9 cellular contexts compared by ENCODE assay signal in the genomic region with DNA sequence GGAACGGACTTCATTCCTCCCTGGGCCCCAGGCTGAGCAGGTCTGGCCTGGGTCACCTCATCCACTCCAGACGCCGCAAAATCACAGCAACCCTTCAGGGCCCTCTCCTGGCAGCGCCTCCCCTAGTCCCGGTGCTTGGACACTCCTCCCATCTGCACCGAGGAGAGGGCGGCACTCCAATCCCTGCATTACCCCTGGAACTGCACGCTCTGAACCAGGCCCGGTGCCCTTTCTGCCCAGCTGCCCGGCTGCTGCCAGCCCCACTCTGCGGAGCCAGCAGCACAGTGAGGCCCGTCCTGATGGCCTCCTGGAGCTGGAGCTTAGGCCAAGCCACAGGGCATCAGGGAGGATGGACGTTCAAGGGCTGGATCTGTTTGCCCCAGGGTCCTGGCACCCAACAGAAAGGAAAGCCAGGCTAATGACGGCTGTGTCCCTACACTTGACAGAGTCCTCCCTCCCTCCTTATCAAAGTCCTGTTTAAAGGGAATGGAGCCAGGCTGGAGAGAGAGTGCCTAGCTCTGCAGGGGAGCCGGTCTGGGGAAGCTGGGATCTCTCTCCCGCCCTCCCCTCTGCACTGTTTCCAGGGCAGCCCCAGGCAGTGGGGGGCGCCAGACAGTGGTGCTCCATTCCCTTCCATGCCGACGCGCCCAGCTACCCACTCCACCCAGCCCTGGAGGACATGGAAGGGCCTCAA. TPM values are rescaled to one million over a fixed set of nuclear protein-coding genes. Genes with fewer than 3 reads are reported as not detected.
A peak's percentile ranks its signal among the peaks of the same experiment; 100 is the strongest.
DNase-seq lines count a peak whose midpoint lies in the region; ATAC-seq and TF ChIP-seq lines count a peak whose summit lies in the region.
"Had no signal": no experiment of that assay in that cellular context is flagged by ENCODE, and none has a peak within 500 bp of the region (broad histone marks: within the 10 kb centered on the region; RNA-seq: fewer than 3 reads in every experiment).

No MANE protein-coding gene starts in this region.

- peak in 3 of 4 experiments; percentile 35 to 59 (median 41) for TF ChIP-seq CTCF in gastroesophageal sphincter (IDR thresholded peaks at IDR 0.05)
- TF ChIP-seq CTCF in neural progenitor cell (IDR thresholded peaks at IDR 0.05): no peak

- peaks cover 2% of the 10 kb centered on the region for H3K4me1 Mint-ChIP-seq in neural progenitor cell
- H3K4me1 Mint-ChIP-seq: activated naive CD8-positive, alpha-beta T cell treated with anti-CD3 and anti-CD28 coated beads, Interleukin-2, amount 50 U/mL, for 24 hours had no signal

- H2AFZ ChIP-seq in neural progenitor cell (replicated peaks): no peak overlapping the region

- no peak overlapping the region for H3K27ac Mint-ChIP-seq in neural progenitor cell
- H3K27ac Mint-ChIP-seq: activated naive CD8-positive, alpha-beta T cell treated with anti-CD3 and anti-CD28 coated beads, Interleukin-2, amount 50 U/mL, for 24 hours had no signal

- peaks cover 0 to 47% (median 24%) of the 10 kb centered on the region in 3 donors for H3K4me1 ChIP-seq in gastroesophageal sphincter
- no peaks in the 10 kb centered on the region for H3K4me1 ChIP-seq in neural progenitor cell

- H3K27ac ChIP-seq in gastroesophageal sphincter (peak overlapping the region; percentile 2 to 82 (median 76)), neural progenitor cell (no peak overlapping the region)

- H3K36me3 ChIP-seq in gastroesophageal sphincter (peaks cover 0 to 40% of the 10 kb centered on the region in 2 donors), neural progenitor cell (no peaks in the 10 kb centered on the region)

- no peak for TF ChIP-seq POLR2A in gastroesophageal sphincter (IDR thresholded peaks at IDR 0.05)

- H3K9me3 ChIP-seq in gastroesophageal sphincter (peaks cover 0 to 7% (median 0%) of the 10 kb centered on the region in 3 donors), neural progenitor cell (ENCODE audit: low read depth) (no peaks in the 10 kb centered on the region)

- H3K36me3 Mint-ChIP-seq in neural progenitor cell: peaks cover 11% of the 10 kb centered on the region

- TF ChIP-seq EP300 in gastroesophageal sphincter (IDR thresholded peaks at IDR 0.05): no peak

- H3K4me3 ChIP-seq in gastroesophageal sphincter (peak overlapping the region in 1 of 2 donors; percentile 20), neural progenitor cell (no peak overlapping the region)

- peaks cover 5% of the 10 kb centered on the region for H3F3A ChIP-seq in neural progenitor cell (ENCODE audit: low read depth)

- ATAC-seq in gastroesophageal sphincter: peak; percentile 94
- ATAC-seq in GM21529 (IDR thresholded peaks at IDR 0.05; ENCODE audit: unreplicated experiment): no peak
- ATAC-seq: activated naive CD8-positive, alpha-beta T cell treated with anti-CD3 and anti-CD28 coated beads, Interleukin-2, amount 50 U/mL, for 24 hours had no signal

- 35% methylated on average over 5 of the region's 20 CpGs; no CpG with 5 or more reads in 1 of the 2 donors for WGBS in gastroesophageal sphincter (ENCODE audit: low coverage in 1 of 2), 2 donors

- H3K79me2 ChIP-seq in neural progenitor cell (ENCODE audit: low read depth): no peaks in the 10 kb centered on the region

- H3K9ac ChIP-seq in neural progenitor cell: no peak overlapping the region

- no peaks in the 10 kb centered on the region for H3K27me3 Mint-ChIP-seq in neural progenitor cell (ENCODE audit: insufficient read depth, low read depth)
- H3K27me3 Mint-ChIP-seq: activated naive CD8-positive, alpha-beta T cell treated with anti-CD3 and anti-CD28 coated beads, Interleukin-2, amount 50 U/mL, for 24 hours had no signal

- peaks cover 27% of the 10 kb centered on the region for H3K9me3 Mint-ChIP-seq in neural progenitor cell

- peak; percentile 1 for DNase-seq in stimulated activated CD4-positive, alpha-beta T cell treated with anti-CD3 and anti-CD28 coated beads, Interleukin-1b, Interleukin-23, amount 100 ng/mL, for 48 hours
- no peak for DNase-seq in stimulated activated CD4-positive, alpha-beta T cell treated with anti-CD3 and anti-CD28 coated beads, Interleukin-4, amount 100 ng/mL, for 4 hours
- DNase-seq in neural progenitor cell (ENCODE audit: low spot score) (no peak), kidney tubule cell (ENCODE audit: low spot score) (no peak)
- no peak for DNase-seq in stimulated activated naive CD4-positive, alpha-beta T cell treated with Interleukin-2 at 50 U/mL for 16 hours (lab: John Stamatoyannopoulos, UW)
- no peak for DNase-seq in activated CD4-positive, alpha-beta T cell treated with anti-CD3 and anti-CD28 coated beads for 1 hour
- DNase-seq: activated naive CD8-positive, alpha-beta T cell treated with anti-CD3 and anti-CD28 coated beads, Interleukin-2, amount 50 U/mL, for 24 hours had no signal

- H4K20me1 ChIP-seq in neural progenitor cell (ENCODE audit: low read depth): no peaks in the 10 kb centered on the region

- H3K27me3 ChIP-seq in gastroesophageal sphincter: no peaks in the 10 kb centered on the region
- H3K27me3 ChIP-seq in neural progenitor cell: no peaks in the 10 kb centered on the region

- H3K4me3 Mint-ChIP-seq in neural progenitor cell: peak overlapping the region; percentile 41
- H3K4me3 Mint-ChIP-seq: activated naive CD8-positive, alpha-beta T cell treated with anti-CD3 and anti-CD28 coated beads, Interleukin-2, amount 50 U/mL, for 24 hours had no signal

- H3K4me2 ChIP-seq in neural progenitor cell: no peak overlapping the region

RNA-seq across cellular contexts. Expression of gene COL6A2, which starts 12.7 kb away (rescaled TPM):
- total RNA-seq in gastroesophageal sphincter (1,000 to 10,000 TPM in 3 of 4 donors, 100 to 1,000 TPM in 1; 720 to 1,286 (median 1,215) TPM), neural progenitor cell (ENCODE audit: low replicate concordance) (5.2 and 22.8 TPM in 2 replicates)

RNA-seq across cellular contexts. Expression of gene FTCD, which starts 44.7 kb away (rescaled TPM):
- total RNA-seq in gastroesophageal sphincter (1 to 10 TPM in 1 of 4 donors, under 1 TPM in 1, not detected in 2; 0.31 to 1.5 TPM), neural progenitor cell (ENCODE audit: low replicate concordance) (0.96 TPM in 1 of 2 replicates, not detected in the other)

Comparison
In these comparisons a context has a peak if more than half of its experiments do, and no peak if none do; other contexts are left out.
1. RNA of gene COL6A2, which starts 12.7 kb away (total RNA-seq): 720 to 1,286 TPM in gastroesophageal sphincter; 5.2 to 22.8 TPM in neural progenitor cell; every median in the first group is over 10 times any median in the second.